In the genomic region with DNA sequence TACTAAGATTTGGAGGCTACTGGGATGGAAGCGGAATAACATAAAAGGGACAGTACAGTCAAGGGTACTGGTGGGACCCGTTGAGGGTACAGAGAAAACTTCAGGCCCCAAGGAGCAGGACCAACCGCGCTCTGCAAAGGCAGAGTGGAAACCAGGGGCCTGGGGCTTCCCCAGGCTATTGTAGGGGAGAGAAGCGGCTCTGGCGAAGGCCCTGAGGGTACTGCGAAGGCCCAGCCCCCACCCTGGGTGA, we compare ENCODE assay signal across 6 cellular contexts. TPM values are rescaled to one million over a fixed set of nuclear protein-coding genes. Genes with fewer than 3 reads are reported as not detected.
DNase-seq lines count a peak whose midpoint lies in the region; ATAC-seq and TF ChIP-seq lines count a peak whose summit lies in the region.

No MANE protein-coding gene starts in this region.

- no peaks in the 10 kb centered on the region for H3K9me3 ChIP-seq in SJCRH30 (replicated peaks)
- no peaks in the 10 kb centered on the region for H3K9me3 ChIP-seq in skeletal muscle tissue (ENCODE audit: control insufficient read depth in 3 of 3, low read length in 3 of 3)

- no peaks in the 10 kb centered on the region for H3K27me3 ChIP-seq in SJCRH30
- no peaks in the 10 kb centered on the region for H3K27me3 ChIP-seq in skeletal muscle tissue (ENCODE audit: control insufficient read depth in 3 of 3, insufficient read depth in 3 of 3, low read length in 3 of 3)

- H3K4me3 ChIP-seq in SJCRH30 = peak overlapping the region; percentile 98
- H3K4me3 ChIP-seq in epithelial cell of proximal tubule (ENCODE audit: low read depth, low read length) = peak overlapping the region; percentile 78
- peak overlapping the region; percentile 90 to 98 (median 96) for H3K4me3 ChIP-seq in skeletal muscle tissue (ENCODE audit: low read length in 3 of 3)

- no peak for DNase-seq in SJCRH30
- no peak for DNase-seq in epithelial cell of proximal tubule (ENCODE audit: low read depth)
- DNase-seq in stimulated activated naive CD4-positive, alpha-beta T cell (lab: John Stamatoyannopoulos, UW) = no peak
- DNase-seq in NCI-H345 (lab: John Stamatoyannopoulos, UW) = no peak

- TF ChIP-seq CTCF in epithelial cell of proximal tubule (conservative IDR thresholded peaks at IDR 0.05; ENCODE audit: low read depth, low read length) = no peak

- no peak for ATAC-seq in GM18907 (IDR thresholded peaks at IDR 0.05; ENCODE audit: unreplicated experiment)

- H3K9ac ChIP-seq in skeletal muscle tissue (ENCODE audit: low read depth in 1 of 3, low read length in 3 of 3) = peak overlapping the region; percentile 99 to 100 (median 100)

- H3K27ac ChIP-seq in SJCRH30 (peak overlapping the region; percentile 97), skeletal muscle tissue (ENCODE audit: low read depth, low read length) (peak overlapping the region; percentile 98)

- H3K36me3 ChIP-seq in SJCRH30 (peaks cover 33% of the 10 kb centered on the region), skeletal muscle tissue (ENCODE audit: control insufficient read depth in 3 of 3, insufficient read depth in 3 of 3, low read length in 3 of 3) (peaks cover 30 to 44% (median 36%) of the 10 kb centered on the region in 3 donors)

- H3K4me1 ChIP-seq in SJCRH30 (peaks cover 13% of the 10 kb centered on the region), skeletal muscle tissue (ENCODE audit: control insufficient read depth in 3 of 3, insufficient read depth in 3 of 3, low read length in 3 of 3) (peaks cover 31 to 58% (median 35%) of the 10 kb centered on the region in 3 donors)

RNA-seq across cellular contexts. Expression of a gene that starts 0.4 kb away (rescaled TPM):
- 427 and 459 TPM in 2 replicates for total RNA-seq in SJCRH30 (2014; rRNA removed; shearing (Covaris generic))
- total RNA-seq in epithelial cell of proximal tubule (265 and 267 TPM in 2 replicates), skeletal muscle tissue (4,180 TPM)

RNA-seq across cellular contexts. Expression of a gene that starts 15.5 kb away (rescaled TPM):
- 2.5 and 3.2 TPM in 2 replicates for total RNA-seq in SJCRH30 (2014; rRNA removed; shearing (Covaris generic))
- 0.43 TPM in 1 of 2 replicates, not detected in the other for total RNA-seq in epithelial cell of proximal tubule
- under 0.01 TPM for total RNA-seq in skeletal muscle tissue

RNA-seq across cellular contexts. Expression of a gene that starts 24.3 kb away (rescaled TPM):
- 10.5 and 11.9 TPM in 2 replicates for total RNA-seq in SJCRH30 (2014; rRNA removed; shearing (Covaris generic))
- total RNA-seq in epithelial cell of proximal tubule (11.9 and 17.5 TPM in 2 replicates), skeletal muscle tissue (0.52 TPM)

RNA-seq across cellular contexts. Expression of a gene that starts 31.2 kb away (rescaled TPM):
- total RNA-seq in SJCRH30 (2014; rRNA removed; shearing (Covaris generic)) = 6.1 and 6.6 TPM in 2 replicates
- total RNA-seq in epithelial cell of proximal tubule (19.0 and 35.4 TPM in 2 replicates), skeletal muscle tissue (11.0 TPM)

RNA-seq across cellular contexts. Expression of a gene that starts 31.5 kb away (rescaled TPM):
- total RNA-seq in SJCRH30 (2014; rRNA removed; shearing (Covaris generic)) = 8,654 and 17,072 TPM in 2 replicates
- total RNA-seq in epithelial cell of proximal tubule (3,154 and 10,636 TPM in 2 replicates), skeletal muscle tissue (118,473 TPM)
